1 cellular context compared by ENCODE assay signal in the genomic region with DNA sequence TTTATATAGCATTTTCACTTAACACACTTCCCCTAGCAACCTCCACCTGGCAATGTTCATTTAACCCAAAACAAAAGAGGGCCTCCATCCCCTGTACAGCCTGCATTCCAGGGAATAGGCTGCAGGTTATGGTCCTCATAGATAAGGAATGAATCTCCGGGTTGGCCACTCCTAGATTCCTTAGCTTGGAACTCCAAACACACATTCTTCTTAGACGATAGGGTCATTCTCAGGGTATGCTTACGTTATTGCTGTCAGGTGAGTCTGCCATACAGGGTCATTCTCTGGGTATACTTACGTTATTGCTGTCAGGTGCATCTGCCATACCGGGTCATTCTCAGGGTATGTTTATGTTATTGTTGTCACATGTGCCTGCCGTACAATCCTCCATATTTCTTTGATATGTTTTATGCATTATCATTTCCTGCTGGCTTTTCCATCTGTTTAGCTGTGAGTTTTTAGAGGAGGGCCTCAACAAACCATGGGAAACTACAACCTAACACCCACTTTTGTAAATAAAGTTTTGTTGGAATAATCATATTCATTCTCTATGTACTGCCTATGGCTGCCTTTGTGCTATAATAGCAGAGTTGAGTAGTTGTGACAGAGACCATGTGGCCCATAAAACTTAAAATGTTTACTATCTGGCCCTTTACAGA.
TF ChIP-seq lines count a peak whose summit lies in the region.

No MANE protein-coding gene starts in this region.

TF ChIP-seq in HepG2, 621 proteins besides CTCF, POLR2A, EP300 and RAD21 (continued from another document):
- TF ChIP-seq, protein P1, sequence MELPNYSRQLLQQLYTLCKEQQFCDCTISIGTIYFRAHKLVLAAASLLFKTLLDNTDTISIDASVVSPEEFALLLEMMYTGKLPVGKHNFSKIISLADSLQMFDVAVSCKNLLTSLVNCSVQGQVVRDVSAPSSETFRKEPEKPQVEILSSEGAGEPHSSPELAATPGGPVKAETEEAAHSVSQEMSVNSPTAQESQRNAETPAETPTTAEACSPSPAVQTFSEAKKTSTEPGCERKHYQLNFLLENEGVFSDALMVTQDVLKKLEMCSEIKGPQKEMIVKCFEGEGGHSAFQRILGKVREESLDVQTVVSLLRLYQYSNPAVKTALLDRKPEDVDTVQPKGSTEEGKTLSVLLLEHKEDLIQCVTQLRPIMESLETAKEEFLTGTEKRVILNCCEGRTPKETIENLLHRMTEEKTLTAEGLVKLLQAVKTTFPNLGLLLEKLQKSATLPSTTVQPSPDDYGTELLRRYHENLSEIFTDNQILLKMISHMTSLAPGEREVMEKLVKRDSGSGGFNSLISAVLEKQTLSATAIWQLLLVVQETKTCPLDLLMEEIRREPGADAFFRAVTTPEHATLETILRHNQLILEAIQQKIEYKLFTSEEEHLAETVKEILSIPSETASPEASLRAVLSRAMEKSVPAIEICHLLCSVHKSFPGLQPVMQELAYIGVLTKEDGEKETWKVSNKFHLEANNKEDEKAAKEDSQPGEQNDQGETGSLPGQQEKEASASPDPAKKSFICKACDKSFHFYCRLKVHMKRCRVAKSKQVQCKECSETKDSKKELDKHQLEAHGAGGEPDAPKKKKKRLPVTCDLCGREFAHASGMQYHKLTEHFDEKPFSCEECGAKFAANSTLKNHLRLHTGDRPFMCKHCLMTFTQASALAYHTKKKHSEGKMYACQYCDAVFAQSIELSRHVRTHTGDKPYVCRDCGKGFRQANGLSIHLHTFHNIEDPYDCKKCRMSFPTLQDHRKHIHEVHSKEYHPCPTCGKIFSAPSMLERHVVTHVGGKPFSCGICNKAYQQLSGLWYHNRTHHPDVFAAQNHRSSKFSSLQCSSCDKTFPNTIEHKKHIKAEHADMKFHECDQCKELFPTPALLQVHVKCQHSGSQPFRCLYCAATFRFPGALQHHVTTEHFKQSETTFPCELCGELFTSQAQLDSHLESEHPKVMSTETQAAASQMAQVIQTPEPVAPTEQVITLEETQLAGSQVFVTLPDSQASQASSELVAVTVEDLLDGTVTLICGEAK (IDR thresholded peaks at IDR 0.05) = peak; percentile 24; the same call in 1 of the 2 replicates
- TF ChIP-seq, protein P1 (CRISPR knock-in tag; IDR thresholded peaks at IDR 0.05) = no peak; the same call in 1 of the 2 replicates
- no peak for TF ChIP-seq MXD3 (CRISPR knock-in tag; IDR thresholded peaks at IDR 0.05)
